Comparison of ENCODE assay signal across 7 cellular contexts in genomic region chr11:58525037-58525614, GRCh38. TPM values are rescaled to one million over a fixed set of nuclear protein-coding genes. Genes with fewer than 3 reads are reported as not detected.
DNase-seq lines count a peak whose midpoint lies in the region; ATAC-seq and TF ChIP-seq lines count a peak whose summit lies in the region.

No MANE protein-coding gene starts in this region.

- peaks cover 16% of the 10 kb centered on the region for H3K4me1 ChIP-seq in effector memory CD4-positive, alpha-beta T cell (ENCODE audit: control insufficient read depth, insufficient read depth, low read length, poor library complexity, severe bottlenecking)
- peaks cover 7% of the 10 kb centered on the region; the same call in 1 of the 2 replicates for H3K4me1 ChIP-seq in GM23248 (ENCODE audit: insufficient read depth)

- H3K27ac ChIP-seq in effector memory CD4-positive, alpha-beta T cell (ENCODE audit: insufficient read depth, low read length, poor library complexity, severe bottlenecking): peak overlapping the region; percentile 69
- H3K27ac ChIP-seq in GM23248: no peak overlapping the region

- 69 to 71% methylated on average over 6 of the region's 6 CpGs for WGBS in GM23248 (ENCODE audit: low coverage in 1 of 2, low lambda C conversion rate in 2 of 2, missing lambda C conversion rate in 2 of 2), 2 experiments

- no peaks in the 10 kb centered on the region for H3K9me2 ChIP-seq in GM23248 (ENCODE audit: insufficient read depth)

- no peaks in the 10 kb centered on the region for H3K27me3 ChIP-seq in effector memory CD4-positive, alpha-beta T cell (replicated peaks; ENCODE audit: control insufficient read depth, insufficient read depth, low read length, poor library complexity, severe bottlenecking)
- no peaks in the 10 kb centered on the region for H3K27me3 ChIP-seq in GM23248 (replicated peaks; ENCODE audit: insufficient read depth)

- no peak overlapping the region for H2AFZ ChIP-seq in GM23248

- H3K4me2 ChIP-seq in GM23248 (ENCODE audit: unreplicated experiment): no peak overlapping the region

- H3K79me2 ChIP-seq in GM23248 (ENCODE audit: insufficient read depth): no peaks in the 10 kb centered on the region

- H3K4me3 ChIP-seq in NB4 (ENCODE audit: low read depth, low read length) (peak overlapping the region; percentile 4), GM23248 (no peak overlapping the region)
- peak overlapping the region; percentile 18 for H3K4me3 ChIP-seq in effector memory CD4-positive, alpha-beta T cell (ENCODE audit: insufficient read depth, low read depth, low read length, poor library complexity, severe bottlenecking)

- DNase-seq in NB4 (ENCODE audit: low read depth): peak; percentile 77
- peak in 1 of 3 donors; percentile 2 for DNase-seq in effector memory CD4-positive, alpha-beta T cell
- no peak for DNase-seq in ecto neural progenitor cell (ENCODE audit: low spot score)
- no peak for DNase-seq in NCI-H774 (lab: John Stamatoyannopoulos, UW)
- no peak for DNase-seq in GM23248

- TF ChIP-seq POLR2A in NB4 (IDR thresholded peaks at IDR 0.05; ENCODE audit: extremely low read depth, insufficient read length): no peak

- H3K9me3 ChIP-seq in effector memory CD4-positive, alpha-beta T cell (ENCODE audit: control insufficient read depth, low read length): no peaks in the 10 kb centered on the region
- H3K9me3 ChIP-seq in GM23248 (ENCODE audit: low read depth): no peaks in the 10 kb centered on the region

- ATAC-seq in GM18909 (IDR thresholded peaks at IDR 0.05; ENCODE audit: poor library complexity, unreplicated experiment): peak; percentile 91
- peak; percentile 86 for ATAC-seq in HG02759 (IDR thresholded peaks at IDR 0.05; ENCODE audit: unreplicated experiment)

- peaks cover 35% of the 10 kb centered on the region for H3F3A ChIP-seq in GM23248 (ENCODE audit: insufficient read depth)

- H3K9ac ChIP-seq in GM23248: no peak overlapping the region

- no peak for TF ChIP-seq CTCF in NB4 (IDR thresholded peaks at IDR 0.05; ENCODE audit: low read depth, low read length)

- no peaks in the 10 kb centered on the region for H4K20me1 ChIP-seq in GM23248 (ENCODE audit: insufficient read depth)

- peaks cover 22% of the 10 kb centered on the region for H3K36me3 ChIP-seq in effector memory CD4-positive, alpha-beta T cell (ENCODE audit: control insufficient read depth, insufficient read depth, low read length)
- H3K36me3 ChIP-seq in GM23248 (ENCODE audit: low read depth): peaks cover 47% of the 10 kb centered on the region

- in situ Hi-C loops in GM23248 (cut with MboI): no loop called here

RNA-seq across cellular contexts. Expression of gene OR5B21, which starts 17.2 kb away (rescaled TPM):
- not detected in 2 replicates for total RNA-seq in GM23248 (2014; rRNA removed; shearing (Covaris generic))
- polyA plus RNA-seq in GM23248 (2016; fragmentation: Nextera tagmentation; extraction: Ambion mirVana): not detected in 2 replicates

RNA-seq across cellular contexts. Expression of gene LPXN, which starts 50.5 kb away (rescaled TPM):
- 164 and 169 TPM in 2 replicates for total RNA-seq in GM23248 (2014; rRNA removed; shearing (Covaris generic))
- polyA plus RNA-seq in GM23248 (2016; fragmentation: Nextera tagmentation; extraction: Ambion mirVana): 134 and 139 TPM in 2 replicates

RNA-seq across cellular contexts. Expression of gene ZFP91, which starts 53.7 kb away (rescaled TPM):
- total RNA-seq in GM23248 (2014; rRNA removed; shearing (Covaris generic)): 58.8 and 59.0 TPM in 2 replicates
- polyA plus RNA-seq in GM23248 (2016; fragmentation: Nextera tagmentation; extraction: Ambion mirVana): 20.8 and 21.4 TPM in 2 replicates
